9 cellular contexts compared by ENCODE assay signal in the genomic region with DNA sequence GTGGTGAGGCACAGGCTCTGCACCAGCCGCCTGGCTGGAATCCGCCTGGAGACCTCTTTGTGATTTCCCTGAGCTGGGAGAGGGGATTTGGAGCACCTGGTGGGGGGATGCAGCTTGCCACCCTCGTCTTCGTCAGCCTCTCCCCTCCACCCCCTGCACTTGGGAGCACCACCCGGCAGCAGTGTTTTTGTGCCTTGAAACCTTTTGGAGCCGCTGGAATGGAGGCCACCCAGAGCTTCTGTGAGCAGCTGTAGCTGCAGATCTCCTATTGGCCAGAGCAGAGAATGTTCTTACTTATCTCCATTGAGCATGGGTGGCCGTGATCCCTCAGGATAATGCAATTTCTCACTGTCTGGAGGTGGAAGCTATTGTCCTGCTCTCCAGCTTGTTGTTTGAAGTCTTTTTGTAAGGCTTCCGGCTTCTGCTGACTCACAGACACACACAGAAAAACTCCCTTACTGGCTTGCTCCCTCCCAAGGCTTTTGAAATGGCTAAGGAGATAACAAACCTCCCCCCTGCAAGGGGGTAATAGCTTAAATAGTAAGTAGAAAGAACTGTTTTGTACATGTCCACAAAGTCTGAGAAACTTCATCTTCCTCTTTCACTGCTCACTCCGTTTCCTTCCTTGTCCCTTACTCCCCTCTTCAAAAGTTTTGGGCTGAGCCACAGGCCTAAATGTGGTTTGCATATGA.
A peak's percentile ranks its signal among the peaks of the same experiment; 100 is the strongest.
DNase-seq lines count a peak whose midpoint lies in the region; ATAC-seq, FAIRE-seq and TF ChIP-seq lines count a peak whose summit lies in the region.
"Had no signal": no experiment of that assay in that cellular context is flagged by ENCODE, and none has a peak within 500 bp of the region (broad histone marks: within the 10 kb centered on the region; RNA-seq: fewer than 3 reads in every experiment).

No MANE protein-coding gene starts in this region.

- ATAC-seq in GM18873 (IDR thresholded peaks at IDR 0.05; ENCODE audit: low FRiP score, unreplicated experiment): peak; percentile 63
- peak; percentile 58 for ATAC-seq in HG03097 (IDR thresholded peaks at IDR 0.05; ENCODE audit: low FRiP score, unreplicated experiment)

- no peak overlapping the region for H3K4me2 ChIP-seq in fibroblast of lung (ENCODE audit: extremely low read depth, insufficient read depth, low read length)

- DNase-seq in Ammon's horn (ENCODE audit: low spot score) (peak; percentile 57), SIG-M5 treated with dmso at 0.1 percent for 504 hours (lab: John Stamatoyannopoulos, UW; ENCODE audit: unreplicated experiment) (peak; percentile 95), fibroblast of lung (ENCODE audit: low read depth in 2 of 2) (peak; percentile 53 to 99), non-pigmented ciliary epithelial cell (ENCODE audit: low read depth) (peak; percentile 91), D721Med (ENCODE audit: insufficient read length, low spot score) (no peak)
- DNase-seq in activated CD8-positive, alpha-beta memory T cell treated with anti-CD3 and anti-CD28 coated beads, Interleukin-2, amount 50 U/mL, for 4 hours: no peak

- no peaks in the 10 kb centered on the region for H3K9me3 ChIP-seq in fibroblast of lung (ENCODE audit: control insufficient read depth, insufficient read depth, low read depth, low read length)

- no peak overlapping the region for H3K9ac ChIP-seq in fibroblast of lung (ENCODE audit: insufficient read depth, low read length)

- no peaks in the 10 kb centered on the region for H4K20me1 ChIP-seq in fibroblast of lung (ENCODE audit: control insufficient read depth, extremely low read depth, insufficient read depth, low read length)

- FAIRE-seq in D721Med (lab: Jason Lieb, UNC): no peak
- FAIRE-seq: keratinocyte had no signal

- no peak overlapping the region for H3K4me3 ChIP-seq in fibroblast of lung (replicated peaks in 1 of 4; ENCODE audit: control extremely low read depth in 1 of 4, insufficient read depth in 1 of 4, low read depth in 3 of 4, low read length in 4 of 4)

- H3K79me2 ChIP-seq in fibroblast of lung (ENCODE audit: control insufficient read depth, insufficient read depth, low read length): no peaks in the 10 kb centered on the region

- H3K27ac ChIP-seq in fibroblast of lung (ENCODE audit: insufficient read depth, low read length): no peak overlapping the region

- H3K27me3 ChIP-seq in fibroblast of lung (ENCODE audit: control insufficient read depth, insufficient read depth, low read length): no peaks in the 10 kb centered on the region

- TF ChIP-seq CTCF in fibroblast of lung (conservative IDR thresholded peaks at IDR 0.05 in 1 of 2, IDR thresholded peaks at IDR 0.05 in 1 of 2; ENCODE audit: low read depth in 1 of 2, low read length in 2 of 2): no peak
- TF ChIP-seq CTCF in D721Med (IDR thresholded peaks at IDR 0.05; ENCODE audit: insufficient read depth, missing control alignments): no peak

- H3K4me1 ChIP-seq in fibroblast of lung (ENCODE audit: control insufficient read depth, extremely low read depth, insufficient read depth, low read length): no peaks in the 10 kb centered on the region

- H2AFZ ChIP-seq in fibroblast of lung (ENCODE audit: low read length): peak overlapping the region; percentile 38

- no peaks in the 10 kb centered on the region for H3K36me3 ChIP-seq in fibroblast of lung (ENCODE audit: control insufficient read depth, insufficient read depth, low read length)

Comparison
In these comparisons a context has a peak if more than half of its experiments do, and no peak if none do; other contexts are left out.
1. DNase-seq: peak in Ammon's horn (single experiment), SIG-M5 treated with dmso at 0.1 percent for 504 hours (single experiment), fibroblast of lung (2 of 2) and non-pigmented ciliary epithelial cell (single experiment); none in activated CD8-positive, alpha-beta memory T cell treated with anti-CD3 and anti-CD28 coated beads, Interleukin-2, amount 50 U/mL, for 4 hours (single experiment) and D721Med (single experiment).